21 cellular contexts compared by ENCODE assay signal in genomic region chr20:50528129-50528528, GRCh38.
"Had no signal": no experiment of that assay in that cellular context is flagged by ENCODE, and none has a peak within 500 bp of the region (broad histone marks: within the 10 kb centered on the region; RNA-seq: fewer than 3 reads in every experiment).

No MANE protein-coding gene starts in this region.

- H3K27ac ChIP-seq: body of pancreas, pancreas, right lobe of liver had no signal

- DNase-seq: activated B cell treated with CpG ODN at 0.5 μM for 24 hours; activated CD4-positive, alpha-beta T cell treated with anti-CD3 and anti-CD28 coated beads for 48 hours; activated CD8-positive, alpha-beta memory T cell treated with anti-CD3 and anti-CD28 coated beads, Interleukin-2, amount 50 U/mL, for 4 hours; activated gamma-delta T cell treated with Interleukin-2 at 50 U/mL for 16 hours; activated T-cell treated with anti-CD3 and anti-CD28 coated beads, Interleukin-2, amount 50 U/mL, for 48 hours; body of pancreas; caudate nucleus; effector memory CD8-positive, alpha-beta T cell; foreskin melanocyte; head of caudate nucleus; left ventricle myocardium superior; naive thymus-derived CD8-positive, alpha-beta T cell; pancreas; right lobe of liver; SK-N-SH; small intestine; stimulated activated CD4-positive, alpha-beta T cell treated with anti-CD3 and anti-CD28 coated beads, Interleukin-4, amount 100 ng/mL, for 1 hour; T-cell; T-helper 9 cell had no signal

- H3K9me3 Mint-ChIP-seq: activated B cell treated with CpG ODN at 0.5 μM for 24 hours; effector memory CD8-positive, alpha-beta T cell; memory B cell; naive thymus-derived CD8-positive, alpha-beta T cell; T-cell had no signal

- H3K27me3 Mint-ChIP-seq: activated B cell treated with CpG ODN at 0.5 μM for 24 hours; activated naive CD8-positive, alpha-beta T cell; effector memory CD8-positive, alpha-beta T cell; memory B cell; naive thymus-derived CD8-positive, alpha-beta T cell; T-cell had no signal

- ATAC-seq: body of pancreas; effector memory CD8-positive, alpha-beta T cell; naive thymus-derived CD8-positive, alpha-beta T cell; right lobe of liver; T-cell had no signal

- H3K4me1 ChIP-seq: pancreas had no signal

- H3K36me3 Mint-ChIP-seq: naive thymus-derived CD8-positive, alpha-beta T cell had no signal

- H3K4me3 ChIP-seq: body of pancreas, pancreas, right lobe of liver had no signal

- H3K9me3 ChIP-seq: body of pancreas, pancreas, right lobe of liver, SK-N-SH had no signal

- H3K27me3 ChIP-seq: body of pancreas, pancreas, right lobe of liver had no signal

- H3K27ac Mint-ChIP-seq: activated B cell treated with CpG ODN at 0.5 μM for 24 hours; activated naive CD8-positive, alpha-beta T cell; effector memory CD8-positive, alpha-beta T cell; memory B cell had no signal

- H3K36me3 ChIP-seq: pancreas, right lobe of liver had no signal
